ENCODE assay signal across 10 cellular contexts in genomic region chr15:26838742-26839460, GRCh38. TPM values are rescaled to one million over a fixed set of nuclear protein-coding genes. Genes with fewer than 3 reads are reported as not detected.
DNase-seq lines count a peak whose midpoint lies in the region; ATAC-seq and TF ChIP-seq lines count a peak whose summit lies in the region.
"Had no signal": no experiment of that assay in that cellular context is flagged by ENCODE, and none has a peak within 500 bp of the region (broad histone marks: within the 10 kb centered on the region; RNA-seq: fewer than 3 reads in every experiment).

No MANE protein-coding gene starts in this region.

- H3K9me2 ChIP-seq in PC-3 (replicated peaks; ENCODE audit: low read length): no peaks in the 10 kb centered on the region

- intact Hi-C loops in PC-3 (cut with micrococcal nuclease): no loop called here
- intact Hi-C loops in esophagus squamous epithelium (cut with DNase I): no loop called here
- intact Hi-C loops in left colon (cut with DNase I, micrococcal nuclease): no loop called here

- no peak overlapping the region for H3K9ac ChIP-seq in PC-3 (ENCODE audit: low read length)

- H2AFZ ChIP-seq in PC-3 (ENCODE audit: low read length): no peak overlapping the region

- TF ChIP-seq CTCF in GM12874 (IDR thresholded peaks at IDR 0.05; ENCODE audit: insufficient read depth, low read depth, low read length) (peak; percentile 56), PC-3 (conservative IDR thresholded peaks at IDR 0.05; ENCODE audit: low read depth, low read length) (peak; percentile 69), esophagus squamous epithelium (IDR thresholded peaks at IDR 0.05) (peak in 1 of 6 experiments; percentile 30)

- no peak for TF ChIP-seq POLR2A in esophagus squamous epithelium (IDR thresholded peaks at IDR 0.05)

- DNase-seq in AG08396 (ENCODE audit: low spot score) (peak; percentile 20), PC-3 (peak; percentile 25), iPS DF 6.9 (ENCODE audit: low read depth, low spot score) (peak; percentile 68), esophagus squamous epithelium (lab: John Stamatoyannopoulos, UW) (no peak), left colon (no peak)
- no peak for DNase-seq in effector CD4-positive, alpha-beta T cell
- DNase-seq: activated CD8-positive, alpha-beta memory T cell treated with anti-CD3 and anti-CD28 coated beads, Interleukin-2, amount 50 U/mL, for 4 hours had no signal

- peaks cover 6% of the 10 kb centered on the region; the same call in 1 of the 2 replicates for H3K27me3 ChIP-seq in PC-3 (ENCODE audit: low read length)
- no peaks in the 10 kb centered on the region for H3K27me3 ChIP-seq in iPS DF 6.9 (ENCODE audit: control insufficient read depth, insufficient read depth, low read length)
- H3K27me3 ChIP-seq in esophagus squamous epithelium: peaks cover 0 to 31% (median 0%) of the 10 kb centered on the region in 4 donors

- WGBS in iPS DF 6.9 (ENCODE audit: insufficient coverage, insufficient read length): no CpG with 5 or more reads among the region's 26 CpGs
- WGBS in esophagus squamous epithelium, 2 donors: 77 to 85% methylated on average over 20 to 21 of the region's 26 CpGs

- H3K27ac ChIP-seq in PC-3 (ENCODE audit: low read length): no peak overlapping the region
- H3K27ac ChIP-seq in iPS DF 6.9 (ENCODE audit: low read length): no peak overlapping the region
- H3K27ac ChIP-seq in esophagus squamous epithelium: no peak overlapping the region

- no peaks in the 10 kb centered on the region for H3K79me2 ChIP-seq in PC-3 (ENCODE audit: low read length)

- no TSS peak for BruUV-seq in PC-3 (replicated peaks; lab: Mats Ljungman, UMichigan)

- H3K36me3 ChIP-seq in PC-3 (ENCODE audit: low read depth, low read length) (no peaks in the 10 kb centered on the region), iPS DF 6.9 (ENCODE audit: control insufficient read depth, insufficient read depth, low read length) (no peaks in the 10 kb centered on the region), esophagus squamous epithelium (no peaks in the 10 kb centered on the region)

- CTCF ChIA-PET in PC-3 (lab: Charles Lee): no interaction called here

- H3F3A ChIP-seq in PC-3 (ENCODE audit: low read length, unreplicated experiment): no peaks in the 10 kb centered on the region

- H3K4me2 ChIP-seq in PC-3 (ENCODE audit: low read length): no peak overlapping the region

- H3K9me3 ChIP-seq in PC-3 (ENCODE audit: low read length): peaks cover 25% of the 10 kb centered on the region
- no peaks in the 10 kb centered on the region for H3K9me3 ChIP-seq in iPS DF 6.9 (ENCODE audit: control insufficient read depth, insufficient read depth, low read length)
- H3K9me3 ChIP-seq in esophagus squamous epithelium: peaks cover 0 to 3% (median 3%) of the 10 kb centered on the region in 3 donors

- POLR2A ChIA-PET in PC-3 (lab: Charles Lee; ENCODE audit: unreplicated experiment): no interaction called here

- no peak overlapping the region for H3K4me3 ChIP-seq in PC-3 (ENCODE audit: low read length)
- no peak overlapping the region for H3K4me3 ChIP-seq in iPS DF 6.9 (ENCODE audit: low read length)
- no peak overlapping the region for H3K4me3 ChIP-seq in esophagus squamous epithelium

- no peak for ATAC-seq in PC-3
- no peak for ATAC-seq in GM19455 (IDR thresholded peaks at IDR 0.05; ENCODE audit: unreplicated experiment)
- ATAC-seq in left colon: no peak

- no peaks in the 10 kb centered on the region for H4K20me1 ChIP-seq in PC-3 (ENCODE audit: low read length)

- H3K4me1 ChIP-seq in PC-3 (ENCODE audit: insufficient read depth, low read length) (no peaks in the 10 kb centered on the region), iPS DF 6.9 (ENCODE audit: control insufficient read depth, insufficient read depth, low read length) (0 out of 2 replicates have a peak, but pooled peaks cover 1% of the 10 kb centered on the region), esophagus squamous epithelium (no peaks in the 10 kb centered on the region)

RNA-seq across cellular contexts. Expression of gene GABRA5, which starts 28.0 kb away (rescaled TPM):
- total RNA-seq in PC-3 (2014; rRNA removed): not detected in 2 replicates
- total RNA-seq in esophagus squamous epithelium: under 1 TPM in 2 of 4 donors, not detected in 2; 0.57 TPM
- total RNA-seq in left colon: not detected
- total RNA-seq: LHCN-M2 had no signal

Comparison
In these comparisons a context has a peak if more than half of its experiments do, and no peak if none do; other contexts are left out.
1. DNase-seq: peak in AG08396 (single experiment), PC-3 (single experiment) and iPS DF 6.9 (single experiment); none in effector CD4-positive, alpha-beta T cell (single experiment), esophagus squamous epithelium (single experiment) and left colon (0 of 2).